15 cellular contexts compared by ENCODE assay signal in the genomic region with DNA sequence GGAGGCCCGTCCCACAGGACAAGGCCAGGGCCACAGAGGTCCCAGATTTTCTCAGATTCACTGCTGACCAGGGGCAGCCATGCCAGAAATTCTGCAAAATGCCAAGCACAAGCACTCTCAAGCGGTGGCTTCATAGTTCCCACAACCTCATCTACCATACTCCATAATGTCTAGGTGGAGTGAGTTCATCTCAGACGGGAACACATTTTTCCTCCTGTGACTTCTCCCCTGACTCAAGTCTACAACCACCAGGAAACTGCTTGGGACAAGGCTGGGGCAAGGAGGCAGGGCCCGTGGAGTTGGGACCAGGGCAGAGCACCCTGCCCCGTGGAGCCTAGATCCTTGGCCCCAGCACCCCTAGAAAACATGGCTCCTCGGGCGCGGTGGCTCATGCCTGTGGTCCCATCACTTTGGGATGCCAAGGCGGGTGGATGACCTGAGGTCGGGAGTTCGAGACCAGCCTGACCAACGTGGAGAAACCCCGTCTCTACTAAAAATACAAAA.
DNase-seq lines count a peak whose midpoint lies in the region; ATAC-seq and TF ChIP-seq lines count a peak whose summit lies in the region.
"Had no signal": no experiment of that assay in that cellular context is flagged by ENCODE, and none has a peak within 500 bp of the region (broad histone marks: within the 10 kb centered on the region; RNA-seq: fewer than 3 reads in every experiment).

No MANE protein-coding gene starts in this region.

- H3K36me3 ChIP-seq in left ventricle myocardium inferior (no peaks in the 10 kb centered on the region), mesenchymal stem cell (ENCODE audit: control insufficient read depth in 1 of 2, insufficient read depth in 2 of 2, low read depth in 1 of 2, low read length in 2 of 2) (no peaks in the 10 kb centered on the region)
- no peaks in the 10 kb centered on the region for H3K36me3 ChIP-seq in BLaER1 treated with 17β-estradiol and CSF1 and Interleukin-3, amounts not matched to agents 10 nM and 100 nM

- no peak overlapping the region for H3K18ac ChIP-seq in mesenchymal stem cell (ENCODE audit: low read depth in 1 of 2, low read length in 2 of 2)

- DNase-seq in left ventricle myocardium inferior (no peak), cardiac septum (ENCODE audit: low spot score) (no peak), mesenchymal stem cell (no peak), MV-4-11 (lab: John Stamatoyannopoulos, UW) (no peak)
- DNase-seq in stimulated activated naive B cell treated with anti-CD40 and anti-IgM and Interleukin-4, amounts not matched to agents 10 μg/mL and 1 μg/mL and 100 μg/mL, for 72 hours = no peak
- DNase-seq: 8988T; ACHN; CD4-positive, alpha-beta memory T cell; DMS79; GOT3; H9 had no signal

- H3K27ac ChIP-seq in left ventricle myocardium inferior (replicated peaks) = peak overlapping the region; percentile 62
- no peak overlapping the region for H3K27ac ChIP-seq in BLaER1 treated with 17β-estradiol and CSF1 and Interleukin-3, amounts not matched to agents 10 nM and 100 nM
- no peak overlapping the region for H3K27ac ChIP-seq in mesenchymal stem cell (ENCODE audit: low read length, poor library complexity, severe bottlenecking)
- H3K27ac ChIP-seq: C4-2B had no signal

- H3K9me3 ChIP-seq in left ventricle myocardium inferior (replicated peaks) (no peaks in the 10 kb centered on the region), mesenchymal stem cell (ENCODE audit: control insufficient read depth, low read length) (no peaks in the 10 kb centered on the region)
- H3K9me3 ChIP-seq in BLaER1 treated with 17β-estradiol and CSF1 and Interleukin-3, amounts not matched to agents 10 nM and 100 nM (replicated peaks in 1 of 11) = no peaks in the 10 kb centered on the region

- intact Hi-C loops in left ventricle myocardium inferior (cut with micrococcal nuclease) (loop anchor here (10.0 kb wide), 2 partner anchors 282 to 542 kb away; partner anchors contain the start of gene ZFP36L2), cardiac septum (cut with DNase I) (loop anchor here (10.0 kb wide), 1 partner anchor 632 kb away; no protein-coding TSS in a partner anchor)

- WGBS in mesenchymal stem cell = 95% methylated on average over 13 of the region's 13 CpGs

- H3K23ac ChIP-seq in mesenchymal stem cell (ENCODE audit: low read length in 2 of 2) = no peak overlapping the region

- H2AFZ ChIP-seq in mesenchymal stem cell (ENCODE audit: low read depth, low read length) = no peak overlapping the region

- no peak overlapping the region for H2BK5ac ChIP-seq in mesenchymal stem cell (ENCODE audit: low read depth, low read length, poor library complexity, severe bottlenecking)

- no peak overlapping the region for H2BK120ac ChIP-seq in mesenchymal stem cell (ENCODE audit: low read depth, low read length)

- H3K14ac ChIP-seq in mesenchymal stem cell (ENCODE audit: low read length in 2 of 2) = no peak overlapping the region

- peak overlapping the region; percentile 35 to 75 (median 53); a peak in 16 of 22 replicates for H3K4me2 ChIP-seq in BLaER1 treated with 17β-estradiol and CSF1 and Interleukin-3, amounts not matched to agents 10 nM and 100 nM
- no peak overlapping the region for H3K4me2 ChIP-seq in mesenchymal stem cell (ENCODE audit: low read length, poor library complexity, severe bottlenecking)

- peaks cover 17 to 22% of the 10 kb centered on the region in 2 donors for H3K4me1 Mint-ChIP-seq in stimulated activated naive B cell treated with anti-CD40 and anti-IgM and Interleukin-4, amounts not matched to agents 10 μg/mL and 1 μg/mL and 100 μg/mL, for 72 hours

- no peak for ATAC-seq in stimulated activated naive B cell treated with anti-CD40 and anti-IgM and Interleukin-4, amounts not matched to agents 10 μg/mL and 1 μg/mL and 100 μg/mL, for 72 hours (replicated peaks)
- no peak for ATAC-seq in HG03565 (IDR thresholded peaks at IDR 0.05; ENCODE audit: unreplicated experiment)
- ATAC-seq in HG03196 (IDR thresholded peaks at IDR 0.05; ENCODE audit: unreplicated experiment) = no peak

- H3K4me1 ChIP-seq in left ventricle myocardium inferior = peaks cover 52% of the 10 kb centered on the region
- H3K4me1 ChIP-seq in BLaER1 treated with 17β-estradiol and CSF1 and Interleukin-3, amounts not matched to agents 10 nM and 100 nM = peaks cover 28 to 50% (median 48%) of the 10 kb centered on the region in 10 experiments
- peaks cover 6% of the 10 kb centered on the region for H3K4me1 ChIP-seq in mesenchymal stem cell (ENCODE audit: control insufficient read depth, insufficient read depth, low read depth, low read length)

- H3K4me3 ChIP-seq in left ventricle myocardium inferior = no peak overlapping the region
- H3K4me3 ChIP-seq in BLaER1 treated with 17β-estradiol and CSF1 and Interleukin-3, amounts not matched to agents 10 nM and 100 nM = no peak overlapping the region
- no peak overlapping the region for H3K4me3 ChIP-seq in mesenchymal stem cell (ENCODE audit: insufficient read depth in 1 of 2, low read depth in 1 of 2, low read length in 2 of 2)

- no peaks in the 10 kb centered on the region for H3K27me3 Mint-ChIP-seq in stimulated activated naive B cell treated with anti-CD40 and anti-IgM and Interleukin-4, amounts not matched to agents 10 μg/mL and 1 μg/mL and 100 μg/mL, for 72 hours
- H3K27me3 Mint-ChIP-seq: CD4-positive, alpha-beta memory T cell had no signal

- H3K9ac ChIP-seq in BLaER1 treated with 17β-estradiol and CSF1 and Interleukin-3, amounts not matched to agents 10 nM and 100 nM = peak overlapping the region in 1 of 11 experiments; percentile 49; a peak in 1 of 22 replicates
- H3K9ac ChIP-seq in mesenchymal stem cell (ENCODE audit: low read length) = no peak overlapping the region

- no peak overlapping the region for H4K91ac ChIP-seq in mesenchymal stem cell (ENCODE audit: low read length)

- TF ChIP-seq CTCF in left ventricle myocardium inferior (IDR thresholded peaks at IDR 0.05; ENCODE audit: borderline replicate concordance) = no peak

- no peaks in the 10 kb centered on the region for H3K36me3 Mint-ChIP-seq in stimulated activated naive B cell treated with anti-CD40 and anti-IgM and Interleukin-4, amounts not matched to agents 10 μg/mL and 1 μg/mL and 100 μg/mL, for 72 hours
- H3K36me3 Mint-ChIP-seq: CD4-positive, alpha-beta memory T cell had no signal

- no peaks in the 10 kb centered on the region for H4K20me1 ChIP-seq in BLaER1 treated with 17β-estradiol and CSF1 and Interleukin-3, amounts not matched to agents 10 nM and 100 nM

- H3K27ac Mint-ChIP-seq in stimulated activated naive B cell treated with anti-CD40 and anti-IgM and Interleukin-4, amounts not matched to agents 10 μg/mL and 1 μg/mL and 100 μg/mL, for 72 hours = peak overlapping the region; percentile 64

- H3K9me3 Mint-ChIP-seq in stimulated activated naive B cell treated with anti-CD40 and anti-IgM and Interleukin-4, amounts not matched to agents 10 μg/mL and 1 μg/mL and 100 μg/mL, for 72 hours = no peaks in the 10 kb centered on the region
- H3K9me3 Mint-ChIP-seq: H9 had no signal

- H3K4ac ChIP-seq in mesenchymal stem cell (ENCODE audit: low read depth in 1 of 2, low read length in 2 of 2) = no peak overlapping the region

- no peaks in the 10 kb centered on the region for H3K79me1 ChIP-seq in mesenchymal stem cell (replicated peaks; ENCODE audit: low read length, poor library complexity, severe bottlenecking)

- H3K4me3 Mint-ChIP-seq in stimulated activated naive B cell treated with anti-CD40 and anti-IgM and Interleukin-4, amounts not matched to agents 10 μg/mL and 1 μg/mL and 100 μg/mL, for 72 hours = no peak overlapping the region
- H3K4me3 Mint-ChIP-seq: CD4-positive, alpha-beta memory T cell; H9 had no signal

- H3K27me3 ChIP-seq in left ventricle myocardium inferior (ENCODE audit: low read depth) (no peaks in the 10 kb centered on the region), mesenchymal stem cell (ENCODE audit: control insufficient read depth in 1 of 2, insufficient read depth in 1 of 2, low read length in 2 of 2) (no peaks in the 10 kb centered on the region)
- H3K27me3 ChIP-seq in BLaER1 treated with 17β-estradiol and CSF1 and Interleukin-3, amounts not matched to agents 10 nM and 100 nM = no peaks in the 10 kb centered on the region

- peak overlapping the region; percentile 12 for H4K8ac ChIP-seq in mesenchymal stem cell (ENCODE audit: low read length)

- no peak overlapping the region for H2BK12ac ChIP-seq in mesenchymal stem cell (ENCODE audit: low read length in 2 of 2)

- no peak overlapping the region for H2AK5ac ChIP-seq in mesenchymal stem cell (ENCODE audit: low read length, severe bottlenecking)

- peak overlapping the region; percentile 29 for H2BK15ac ChIP-seq in mesenchymal stem cell (ENCODE audit: low read depth, poor library complexity, severe bottlenecking)
